ENCODE assay signal across 9 cellular contexts in the genomic region with DNA sequence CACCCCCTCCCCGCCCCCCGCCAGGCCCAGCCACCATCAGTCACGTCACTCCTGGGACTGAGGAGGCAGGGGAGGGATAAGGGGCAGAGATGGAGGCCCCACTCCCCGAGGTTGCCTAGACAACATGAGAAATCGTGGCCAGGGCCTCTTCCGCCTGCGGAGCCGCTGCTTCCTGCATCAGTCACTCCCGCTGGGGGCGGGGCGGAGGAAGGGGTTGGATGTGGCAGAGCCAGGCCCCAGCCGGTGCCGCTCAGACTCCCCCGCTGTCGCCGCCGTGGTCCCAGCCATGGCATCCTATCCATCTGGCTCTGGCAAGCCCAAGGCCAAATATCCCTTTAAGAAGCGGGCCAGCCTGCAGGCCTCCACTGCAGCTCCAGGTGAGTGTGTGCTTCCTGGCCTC. TPM values are rescaled to one million over a fixed set of nuclear protein-coding genes. Genes with fewer than 3 reads are reported as not detected.
DNase-seq lines count a peak whose midpoint lies in the region; ATAC-seq and FAIRE-seq lines count a peak whose summit lies in the region.
"Had no signal": no experiment of that assay in that cellular context is flagged by ENCODE, and none has a peak within 500 bp of the region (broad histone marks: within the 10 kb centered on the region; RNA-seq: fewer than 3 reads in every experiment).

No MANE protein-coding gene starts in this region.

- peak; percentile 61 for ATAC-seq in HG03439 (IDR thresholded peaks at IDR 0.05; ENCODE audit: unreplicated experiment)

- DNase-seq in Ammon's horn (ENCODE audit: low spot score) (peak; percentile 95), GM19239 (ENCODE audit: insufficient read length, low spot score) (peak; percentile 96), NCI-H460 (ENCODE audit: extremely low read depth, low read depth) (peak; percentile 71), cerebellum (ENCODE audit: low spot score) (peak; percentile 89), kidney tubule cell (ENCODE audit: low spot score) (peak; percentile 94)
- peak; percentile 96 to 98 for DNase-seq in activated CD4-positive, alpha-beta T cell treated with anti-CD3 and anti-CD28 coated beads for 24 hours (ENCODE audit: low read depth in 2 of 2)
- peak; percentile 93 to 98 for DNase-seq in stimulated activated CD4-positive, alpha-beta T cell treated with anti-CD3 and anti-CD28 coated beads, Interleukin-15, amount 100 ng/mL, for 48 hours (ENCODE audit: low read depth in 2 of 2)

- peak; percentile 84 for FAIRE-seq in GM19239 (lab: Jason Lieb, UNC)

RNA-seq across cellular contexts. Expression of gene AMPD2, which starts 1.3 kb away (rescaled TPM):
- 33.3 and 39.5 TPM in 2 replicates for total RNA-seq in NCI-H460 (2014; rRNA removed; shearing (Covaris generic))
- polyA plus RNA-seq in NCI-H460 (2014; cell fraction: nucleus; rRNA removed): 217 and 225 TPM in 2 replicates
- 35.3 TPM for total RNA-seq in cerebellum

RNA-seq across cellular contexts. Expression of gene GNAT2, which starts 1.5 kb away (rescaled TPM):
- total RNA-seq in NCI-H460 (2014; rRNA removed; shearing (Covaris generic)): not detected in 2 replicates
- polyA plus RNA-seq in NCI-H460 (2014; cell fraction: nucleus; rRNA removed): not detected in 2 replicates
- total RNA-seq in cerebellum: not detected
- total RNA-seq: T-helper 1 cell treated with Interleukin-12 subunit alpha and Interleukin-12 subunit beta and Interleukin-4 antibody, amounts not matched to agents 30 ng/mL and 1 ng/mL, for 36 hours had no signal

RNA-seq across cellular contexts. Expression of gene GSTM4, which starts 35.0 kb away (rescaled TPM):
- total RNA-seq in NCI-H460 (2014; rRNA removed; shearing (Covaris generic)): 25.5 and 33.5 TPM in 2 replicates
- 44.1 and 57.5 TPM in 2 replicates for polyA plus RNA-seq in NCI-H460 (2014; cell fraction: nucleus; rRNA removed)
- 7.0 TPM for total RNA-seq in cerebellum

RNA-seq across cellular contexts. Expression of gene GSTM2, which starts 47.0 kb away (rescaled TPM):
- 9.8 and 11.8 TPM in 2 replicates for total RNA-seq in NCI-H460 (2014; rRNA removed; shearing (Covaris generic))
- polyA plus RNA-seq in NCI-H460 (2014; cell fraction: nucleus; rRNA removed): 45.4 and 54.5 TPM in 2 replicates
- total RNA-seq in cerebellum: 23.3 TPM

Comparison
In these comparisons a context has a peak if more than half of its experiments do, and no peak if none do; other contexts are left out.
1. Peak in every context shown above with its lines: DNase-seq and ATAC-seq.